1 cellular context compared by ENCODE assay signal in genomic region chr19:13091400-13092161, GRCh38.
TF ChIP-seq lines count a peak whose summit lies in the region.

No MANE protein-coding gene starts in this region.

TF ChIP-seq in WTC11, 78 proteins besides CTCF, POLR2A, EP300 and RAD21 (continued from another document):
- TF ChIP-seq, protein P1, sequence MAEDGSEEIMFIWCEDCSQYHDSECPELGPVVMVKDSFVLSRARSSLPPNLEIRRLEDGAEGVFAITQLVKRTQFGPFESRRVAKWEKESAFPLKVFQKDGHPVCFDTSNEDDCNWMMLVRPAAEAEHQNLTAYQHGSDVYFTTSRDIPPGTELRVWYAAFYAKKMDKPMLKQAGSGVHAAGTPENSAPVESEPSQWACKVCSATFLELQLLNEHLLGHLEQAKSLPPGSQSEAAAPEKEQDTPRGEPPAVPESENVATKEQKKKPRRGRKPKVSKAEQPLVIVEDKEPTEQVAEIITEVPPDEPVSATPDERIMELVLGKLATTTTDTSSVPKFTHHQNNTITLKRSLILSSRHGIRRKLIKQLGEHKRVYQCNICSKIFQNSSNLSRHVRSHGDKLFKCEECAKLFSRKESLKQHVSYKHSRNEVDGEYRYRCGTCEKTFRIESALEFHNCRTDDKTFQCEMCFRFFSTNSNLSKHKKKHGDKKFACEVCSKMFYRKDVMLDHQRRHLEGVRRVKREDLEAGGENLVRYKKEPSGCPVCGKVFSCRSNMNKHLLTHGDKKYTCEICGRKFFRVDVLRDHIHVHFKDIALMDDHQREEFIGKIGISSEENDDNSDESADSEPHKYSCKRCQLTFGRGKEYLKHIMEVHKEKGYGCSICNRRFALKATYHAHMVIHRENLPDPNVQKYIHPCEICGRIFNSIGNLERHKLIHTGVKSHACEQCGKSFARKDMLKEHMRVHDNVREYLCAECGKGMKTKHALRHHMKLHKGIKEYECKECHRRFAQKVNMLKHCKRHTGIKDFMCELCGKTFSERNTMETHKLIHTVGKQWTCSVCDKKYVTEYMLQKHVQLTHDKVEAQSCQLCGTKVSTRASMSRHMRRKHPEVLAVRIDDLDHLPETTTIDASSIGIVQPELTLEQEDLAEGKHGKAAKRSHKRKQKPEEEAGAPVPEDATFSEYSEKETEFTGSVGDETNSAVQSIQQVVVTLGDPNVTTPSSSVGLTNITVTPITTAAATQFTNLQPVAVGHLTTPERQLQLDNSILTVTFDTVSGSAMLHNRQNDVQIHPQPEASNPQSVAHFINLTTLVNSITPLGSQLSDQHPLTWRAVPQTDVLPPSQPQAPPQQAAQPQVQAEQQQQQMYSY (CRISPR knock-in tag; IDR thresholded peaks at IDR 0.05) = no peak
- TF ChIP-seq ZNF423 (CRISPR knock-in tag; IDR thresholded peaks at IDR 0.05) (peak; percentile 51; the same call in 1 of the 2 replicates), MAX (CRISPR knock-in tag; IDR thresholded peaks at IDR 0.05) (peak; percentile 53; the same call in 1 of the 2 replicates), TP53 (CRISPR knock-in tag; IDR thresholded peaks at IDR 0.05) (no peak)
TF ChIP-seq in WTC11: peak in this region for 6.
